ENCODE assay signal across 8 cellular contexts in genomic region chr3:42600111-42600957, GRCh38. TPM values are rescaled to one million over a fixed set of nuclear protein-coding genes. Genes with fewer than 3 reads are reported as not detected.
DNase-seq lines count a peak whose midpoint lies in the region; ATAC-seq and TF ChIP-seq lines count a peak whose summit lies in the region.

TSS of gene NKTR (plus strand) at chr3:42600686. CDS start at chr3:42601007, 321 bp downstream.

- POLR2A ChIA-PET in AG04450 (lab: Yijun Ruan, JAX) (interaction anchor here (0.6 to 2.0 kb wide), 11 partner anchors 9 to 1273 kb away, joined by 3 to 18 read pairs (median 5); partner anchors contain the start of genes SEC22C and SS18L2), WTC11 (lab: Charles Lee) (interaction anchor here (0.6 to 1.5 kb wide), 9 partner anchors 9 to 203 kb away, joined by 3 to 17 read pairs (median 4); partner anchors contain the start of genes SEC22C and SS18L2)

- CTCF ChIA-PET in AG04450 (lab: Charles Lee): interaction anchor here (0.6 to 1.9 kb wide), 7 partner anchors 9 to 243 kb away, joined by 3 to 8 read pairs (median 4); partner anchors contain the start of gene SS18L2
- CTCF ChIA-PET in WTC11 (lab: Charles Lee): interaction anchor here (0.7 to 2.8 kb wide), 10 partner anchors 10 to 371 kb away, joined by 3 to 16 read pairs (median 4); partner anchors contain the start of genes SEC22C and SS18L2

- H3K36me3 Mint-ChIP-seq in WTC11: peaks cover 28% of the 10 kb centered on the region

- peak; percentile 97 for DNase-seq in AG04450 (ENCODE audit: low read depth, low spot score)
- DNase-seq in NCI-H226: peak; percentile 99
- DNase-seq in WTC11 (ENCODE audit: low spot score): peak; percentile 100
- DNase-seq in cardiac fibroblast (ENCODE audit: low read depth in 2 of 2): peak; percentile 98
- peak; percentile 93 for DNase-seq in iPS-NIHi7 (ENCODE audit: extremely low spot score)
- DNase-seq in smooth muscle cell (lab: John Stamatoyannopoulos, UW; ENCODE audit: unreplicated experiment): peak; percentile 92

- peaks cover 2% of the 10 kb centered on the region; the same call in 1 of the 2 replicates for H3K9me3 ChIP-seq in AG04450 (ENCODE audit: control insufficient read depth, insufficient read depth, low read length)
- H3K9me3 ChIP-seq in smooth muscle cell (replicated peaks; ENCODE audit: low read depth): no peaks in the 10 kb centered on the region

- H3K4me1 Mint-ChIP-seq in WTC11: peaks cover 25% of the 10 kb centered on the region

- H3K4me1 ChIP-seq in smooth muscle cell (ENCODE audit: low read depth): peaks cover 20% of the 10 kb centered on the region

- H3K9ac ChIP-seq in smooth muscle cell (ENCODE audit: low read depth): peak within 1 kb of the TSS; percentile 86

- peaks cover 5% of the 10 kb centered on the region for H3K36me3 ChIP-seq in smooth muscle cell (ENCODE audit: low read depth)

- H3K4me2 ChIP-seq in smooth muscle cell: peak within 1 kb of the TSS; percentile 88

- no peaks in the 10 kb centered on the region for H3K27me3 Mint-ChIP-seq in WTC11 (ENCODE audit: low read depth)

- TF ChIP-seq CTCF in AG04450 (IDR thresholded peaks at IDR 0.05; ENCODE audit: low read depth, low read length) (no peak), WTC11 (IDR thresholded peaks at IDR 0.05) (no peak), cardiac fibroblast (IDR thresholded peaks at IDR 0.05; ENCODE audit: low read depth, low read length) (no peak), smooth muscle cell (IDR thresholded peaks at IDR 0.05; ENCODE audit: borderline replicate concordance, insufficient read depth, poor library complexity, severe bottlenecking) (no peak)

- peak; percentile 87 for ATAC-seq in GM18909 (IDR thresholded peaks at IDR 0.05; ENCODE audit: poor library complexity, unreplicated experiment)
- ATAC-seq in HG03175 (IDR thresholded peaks at IDR 0.05; ENCODE audit: unreplicated experiment): peak; percentile 86
- peak; percentile 96 for ATAC-seq in WTC11

- H3K27ac ChIP-seq in AG04450 (ENCODE audit: low read depth, low read length): peak within 1 kb of the TSS; percentile 90
- peak within 1 kb of the TSS; percentile 90 for H3K27ac ChIP-seq in smooth muscle cell (ENCODE audit: low read depth)

- H3K9me3 Mint-ChIP-seq in WTC11: peaks cover 4% of the 10 kb centered on the region

- H4K20me1 ChIP-seq in smooth muscle cell (ENCODE audit: low read depth): peaks cover 40% of the 10 kb centered on the region

- H3K27ac Mint-ChIP-seq in WTC11: peak within 1 kb of the TSS; percentile 99

- H2AFZ ChIP-seq in smooth muscle cell (ENCODE audit: low read depth): peak within 1 kb of the TSS; percentile 96

- H3K4me3 ChIP-seq in AG04450 (ENCODE audit: low read depth, low read length) (peak within 1 kb of the TSS; percentile 85), cardiac fibroblast (replicated peaks in 1 of 2; ENCODE audit: low read depth in 2 of 2, low read length in 2 of 2) (peak within 1 kb of the TSS; percentile 83 to 94), smooth muscle cell (peak within 1 kb of the TSS; percentile 87)

- H3F3A ChIP-seq in smooth muscle cell (ENCODE audit: low read depth): peaks cover 12% of the 10 kb centered on the region

- H3K27me3 ChIP-seq in AG04450 (ENCODE audit: control insufficient read depth, insufficient read depth, low read length) (no peaks in the 10 kb centered on the region), smooth muscle cell (ENCODE audit: low read depth) (no peaks in the 10 kb centered on the region)

- peak within 1 kb of the TSS; percentile 89 for H3K4me3 Mint-ChIP-seq in WTC11

- H3K79me2 ChIP-seq in smooth muscle cell (ENCODE audit: low read depth): peaks cover 48% of the 10 kb centered on the region

- under 1% methylated on average over 63 of the region's 76 CpGs for WGBS in smooth muscle cell (ENCODE audit: low lambda C conversion rate)

TF ChIP-seq in WTC11, 78 proteins besides CTCF, POLR2A, EP300 and RAD21 (continues in another document):
- TF ChIP-seq ETV6 (CRISPR knock-in tag; IDR thresholded peaks at IDR 0.05) (peak; percentile 56; the same call in 1 of the 2 replicates), RELA (CRISPR knock-in tag; IDR thresholded peaks at IDR 0.05; ENCODE audit: borderline replicate concordance) (no peak), ZNF281 (CRISPR knock-in tag; IDR thresholded peaks at IDR 0.05) (0 out of 2 replicates have a peak, but pooled peaks have one; percentile 60), ZNF219 (CRISPR knock-in tag; IDR thresholded peaks at IDR 0.05; ENCODE audit: borderline replicate concordance) (no peak), FOXK1 (CRISPR knock-in tag; IDR thresholded peaks at IDR 0.05) (peak; percentile 72), CREM (CRISPR knock-in tag; IDR thresholded peaks at IDR 0.05) (peak; percentile 67; the same call in 1 of the 2 replicates), ESRRA (CRISPR knock-in tag; IDR thresholded peaks at IDR 0.05; ENCODE audit: borderline replicate concordance) (peak; percentile 70; the same call in 1 of the 2 replicates), KAT7 (CRISPR knock-in tag; IDR thresholded peaks at IDR 0.05; ENCODE audit: borderline replicate concordance) (no peak)
- TF ChIP-seq, protein P1, sequence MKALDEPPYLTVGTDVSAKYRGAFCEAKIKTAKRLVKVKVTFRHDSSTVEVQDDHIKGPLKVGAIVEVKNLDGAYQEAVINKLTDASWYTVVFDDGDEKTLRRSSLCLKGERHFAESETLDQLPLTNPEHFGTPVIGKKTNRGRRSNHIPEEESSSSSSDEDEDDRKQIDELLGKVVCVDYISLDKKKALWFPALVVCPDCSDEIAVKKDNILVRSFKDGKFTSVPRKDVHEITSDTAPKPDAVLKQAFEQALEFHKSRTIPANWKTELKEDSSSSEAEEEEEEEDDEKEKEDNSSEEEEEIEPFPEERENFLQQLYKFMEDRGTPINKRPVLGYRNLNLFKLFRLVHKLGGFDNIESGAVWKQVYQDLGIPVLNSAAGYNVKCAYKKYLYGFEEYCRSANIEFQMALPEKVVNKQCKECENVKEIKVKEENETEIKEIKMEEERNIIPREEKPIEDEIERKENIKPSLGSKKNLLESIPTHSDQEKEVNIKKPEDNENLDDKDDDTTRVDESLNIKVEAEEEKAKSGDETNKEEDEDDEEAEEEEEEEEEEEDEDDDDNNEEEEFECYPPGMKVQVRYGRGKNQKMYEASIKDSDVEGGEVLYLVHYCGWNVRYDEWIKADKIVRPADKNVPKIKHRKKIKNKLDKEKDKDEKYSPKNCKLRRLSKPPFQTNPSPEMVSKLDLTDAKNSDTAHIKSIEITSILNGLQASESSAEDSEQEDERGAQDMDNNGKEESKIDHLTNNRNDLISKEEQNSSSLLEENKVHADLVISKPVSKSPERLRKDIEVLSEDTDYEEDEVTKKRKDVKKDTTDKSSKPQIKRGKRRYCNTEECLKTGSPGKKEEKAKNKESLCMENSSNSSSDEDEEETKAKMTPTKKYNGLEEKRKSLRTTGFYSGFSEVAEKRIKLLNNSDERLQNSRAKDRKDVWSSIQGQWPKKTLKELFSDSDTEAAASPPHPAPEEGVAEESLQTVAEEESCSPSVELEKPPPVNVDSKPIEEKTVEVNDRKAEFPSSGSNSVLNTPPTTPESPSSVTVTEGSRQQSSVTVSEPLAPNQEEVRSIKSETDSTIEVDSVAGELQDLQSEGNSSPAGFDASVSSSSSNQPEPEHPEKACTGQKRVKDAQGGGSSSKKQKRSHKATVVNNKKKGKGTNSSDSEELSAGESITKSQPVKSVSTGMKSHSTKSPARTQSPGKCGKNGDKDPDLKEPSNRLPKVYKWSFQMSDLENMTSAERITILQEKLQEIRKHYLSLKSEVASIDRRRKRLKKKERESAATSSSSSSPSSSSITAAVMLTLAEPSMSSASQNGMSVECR (CRISPR knock-in tag; IDR thresholded peaks at IDR 0.05; ENCODE audit: borderline replicate concordance): peak; percentile 45; the same call in 1 of the 2 replicates
- TF ChIP-seq, protein P2, sequence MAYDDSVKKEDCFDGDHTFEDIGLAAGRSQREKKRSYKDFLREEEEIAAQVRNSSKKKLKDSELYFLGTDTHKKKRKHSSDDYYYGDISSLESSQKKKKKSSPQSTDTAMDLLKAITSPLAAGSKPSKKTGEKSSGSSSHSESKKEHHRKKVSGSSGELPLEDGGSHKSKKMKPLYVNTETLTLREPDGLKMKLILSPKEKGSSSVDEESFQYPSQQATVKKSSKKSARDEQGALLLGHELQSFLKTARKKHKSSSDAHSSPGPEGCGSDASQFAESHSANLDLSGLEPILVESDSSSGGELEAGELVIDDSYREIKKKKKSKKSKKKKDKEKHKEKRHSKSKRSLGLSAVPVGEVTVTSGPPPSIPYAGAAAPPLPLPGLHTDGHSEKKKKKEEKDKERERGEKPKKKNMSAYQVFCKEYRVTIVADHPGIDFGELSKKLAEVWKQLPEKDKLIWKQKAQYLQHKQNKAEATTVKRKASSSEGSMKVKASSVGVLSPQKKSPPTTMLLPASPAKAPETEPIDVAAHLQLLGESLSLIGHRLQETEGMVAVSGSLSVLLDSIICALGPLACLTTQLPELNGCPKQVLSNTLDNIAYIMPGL (CRISPR knock-in tag; IDR thresholded peaks at IDR 0.05): peak; percentile 76

RNA-seq across cellular contexts. Expression of gene NKTR, which starts in this region (rescaled TPM):
- polyA plus RNA-seq in AG04450 (2011; rRNA removed): 40.2 and 56.2 TPM in 2 replicates
- polyA minus RNA-seq in AG04450 (2011; rRNA and poly(A)+ RNA removed): 22.2 and 41.1 TPM in 2 replicates
- total RNA-seq in WTC11 (2021): 76.4 to 89.3 TPM (median 82.3 TPM) in 3 replicates
- 91.3 and 113 TPM in 2 replicates for total RNA-seq in smooth muscle cell
- 37.1 and 82.3 TPM in 2 replicates for polyA plus RNA-seq in smooth muscle cell

Comparison
In these comparisons a context has a peak if more than half of its experiments do, and no peak if none do; other contexts are left out.
1. Peak in every context shown above with its lines: DNase-seq, ATAC-seq, H3K4me3 ChIP-seq and H3K27ac ChIP-seq.